ENCODE assay signal across 12 cellular contexts in genomic region chr15:77067691-77068367, GRCh38. TPM values are rescaled to one million over a fixed set of nuclear protein-coding genes. Genes with fewer than 3 reads are reported as not detected.
A peak's percentile ranks its signal among the peaks of the same experiment; 100 is the strongest.
DNase-seq lines count a peak whose midpoint lies in the region; ATAC-seq, FAIRE-seq and TF ChIP-seq lines count a peak whose summit lies in the region.
"Had no signal": no experiment of that assay in that cellular context is flagged by ENCODE, and none has a peak within 500 bp of the region (broad histone marks: within the 10 kb centered on the region; RNA-seq: fewer than 3 reads in every experiment).

No MANE protein-coding gene starts in this region.

- H3K36me3 ChIP-seq in RWPE2 (ENCODE audit: low read depth) (0 out of 2 replicates have a peak, but pooled peaks cover 9% of the 10 kb centered on the region), keratinocyte (ENCODE audit: control insufficient read depth in 2 of 2, extremely low read depth in 1 of 2, insufficient read depth in 2 of 2, low read length in 2 of 2) (no peaks in the 10 kb centered on the region), stomach (no peaks in the 10 kb centered on the region)

- H3K4me3 Mint-ChIP-seq in osteocyte (ENCODE audit: unreplicated experiment) = no peak overlapping the region
- H3K4me3 Mint-ChIP-seq: activated T-helper 1 cell treated with anti-CD3 and anti-CD28 coated beads, Interleukin-12 subunit alpha, Interleukin-12 subunit beta, Interleukin-2, Interleukin-4 antibody, amounts not matched to agents 30 ng/mL and 10 ng/mL and 1 ng/mL, durations not matched to agents 14 hours and 24 hours and 36 hours had no signal

- no peak for TF ChIP-seq POLR2A in stomach (IDR thresholded peaks at IDR 0.05)

- 25 to 42% (median 35%) methylated on average over 3 of the region's 3 CpGs for WGBS in stomach, 5 donors

- no peak for ATAC-seq in RWPE2 (ENCODE audit: low read depth)
- no peak for ATAC-seq in GM19023 (IDR thresholded peaks at IDR 0.05; ENCODE audit: unreplicated experiment)

- FAIRE-seq in keratinocyte (lab: Jason Lieb, UNC) = no peak
- FAIRE-seq: H1 had no signal

- H3K4me3 ChIP-seq in RWPE2 (ENCODE audit: severe bottlenecking) (no peak overlapping the region), keratinocyte (ENCODE audit: control insufficient read depth in 2 of 3, extremely low read depth in 1 of 3, insufficient read depth in 2 of 3, low read depth in 1 of 3, low read length in 3 of 3) (no peak overlapping the region), stomach (no peak overlapping the region)

- H3K9me3 ChIP-seq in RWPE2 (ENCODE audit: severe bottlenecking) = no peaks in the 10 kb centered on the region
- no peaks in the 10 kb centered on the region for H3K9me3 ChIP-seq in keratinocyte (ENCODE audit: control insufficient read depth, low read depth, low read length)
- no peaks in the 10 kb centered on the region for H3K9me3 ChIP-seq in stomach

- TF ChIP-seq EP300 in stomach (IDR thresholded peaks at IDR 0.05) = no peak

- peaks cover 42% of the 10 kb centered on the region for H3K79me2 ChIP-seq in keratinocyte (ENCODE audit: control insufficient read depth, insufficient read depth, low read length)

- H3K27ac ChIP-seq in RWPE2 (ENCODE audit: poor library complexity, severe bottlenecking) (peak overlapping the region; percentile 41), keratinocyte (ENCODE audit: control insufficient read depth, insufficient read depth, low read length) (peak overlapping the region; percentile 3), stomach (peak overlapping the region; percentile 62 to 93 (median 92))

- peak; percentile 78 for DNase-seq in NOMO-1 treated with DMSO at 0.1 percent for 48 hours (lab: John Stamatoyannopoulos, UW; ENCODE audit: unreplicated experiment)
- no peak for DNase-seq in NOMO-1 treated with dmso at 0.1 percent for 144 hours (lab: John Stamatoyannopoulos, UW; ENCODE audit: unreplicated experiment)
- DNase-seq in RWPE2 (ENCODE audit: low spot score) = no peak
- DNase-seq in keratinocyte (ENCODE audit: low read depth, low spot score) = no peak
- DNase-seq in stomach = no peak
- DNase-seq in HuH-7 (ENCODE audit: low spot score) = no peak
- no peak for DNase-seq in osteocyte (ENCODE audit: extremely low spot score, unreplicated experiment)
- DNase-seq: caudate nucleus, NCI-H1092 had no signal

- no peaks in the 10 kb centered on the region for H3K27me3 Mint-ChIP-seq in osteocyte (ENCODE audit: unreplicated experiment)

- H3K9me1 ChIP-seq in keratinocyte (ENCODE audit: control insufficient read depth, extremely low read depth, insufficient read depth, low read length) = no peaks in the 10 kb centered on the region

- peaks cover 48% of the 10 kb centered on the region for H3K4me1 Mint-ChIP-seq in osteocyte (ENCODE audit: unreplicated experiment)

- H3K4me2 ChIP-seq in keratinocyte (ENCODE audit: control insufficient read depth, extremely low read depth, insufficient read depth, low read depth, low read length) = no peak overlapping the region

- dilution Hi-C loops in keratinocyte (cut with MboI; ENCODE audit: extremely low pct_ligation_motif_present, low sequenced_read_pairs) = no loop called here

- no peaks in the 10 kb centered on the region for H4K20me1 ChIP-seq in keratinocyte (ENCODE audit: control insufficient read depth, extremely low read depth, insufficient read depth, low read length)

- no peak overlapping the region for H2AFZ ChIP-seq in keratinocyte (ENCODE audit: control insufficient read depth, low read length)

- H3K9ac ChIP-seq in keratinocyte (ENCODE audit: control insufficient read depth, extremely low read depth, insufficient read depth, low read length) = no peak overlapping the region

- no peaks in the 10 kb centered on the region for H3K27me3 ChIP-seq in RWPE2 (ENCODE audit: insufficient read depth, poor library complexity, severe bottlenecking)
- H3K27me3 ChIP-seq in keratinocyte (ENCODE audit: control insufficient read depth, extremely low read depth, insufficient read depth, low read length) = no peaks in the 10 kb centered on the region
- no peaks in the 10 kb centered on the region for H3K27me3 ChIP-seq in stomach

- H3K9me3 Mint-ChIP-seq in osteocyte (ENCODE audit: unreplicated experiment) = no peaks in the 10 kb centered on the region
- H3K9me3 Mint-ChIP-seq: activated T-helper 1 cell treated with anti-CD3 and anti-CD28 coated beads, Interleukin-12 subunit alpha, Interleukin-12 subunit beta, Interleukin-2, Interleukin-4 antibody, amounts not matched to agents 30 ng/mL and 10 ng/mL and 1 ng/mL, durations not matched to agents 14 hours and 24 hours and 36 hours had no signal

- no peak overlapping the region for H3K27ac Mint-ChIP-seq in osteocyte (ENCODE audit: unreplicated experiment)
- H3K27ac Mint-ChIP-seq: activated T-helper 1 cell treated with anti-CD3 and anti-CD28 coated beads, Interleukin-12 subunit alpha, Interleukin-12 subunit beta, Interleukin-2, Interleukin-4 antibody, amounts not matched to agents 30 ng/mL and 10 ng/mL and 1 ng/mL, durations not matched to agents 14 hours and 24 hours and 36 hours had no signal

- no peak for TF ChIP-seq CTCF in RWPE2 (IDR thresholded peaks at IDR 0.05; ENCODE audit: poor library complexity, severe bottlenecking)
- no peak for TF ChIP-seq CTCF in keratinocyte (optimal IDR thresholded peaks at IDR 0.05 in 1 of 3, IDR thresholded peaks at IDR 0.05 in 1 of 3, conservative IDR thresholded peaks at IDR 0.05 in 1 of 3; ENCODE audit: extremely low read depth in 1 of 3, insufficient read depth in 2 of 3, low read length in 3 of 3)
- TF ChIP-seq CTCF in stomach (IDR thresholded peaks at IDR 0.05) = no peak
- TF ChIP-seq CTCF in osteocyte (IDR thresholded peaks at IDR 0.05) = no peak

- peaks cover 46% of the 10 kb centered on the region for H3K4me1 ChIP-seq in RWPE2 (ENCODE audit: insufficient read depth, poor library complexity, severe bottlenecking)
- H3K4me1 ChIP-seq in keratinocyte (ENCODE audit: control insufficient read depth, extremely low read depth, insufficient read depth, low read length) = peaks cover 32% of the 10 kb centered on the region
- H3K4me1 ChIP-seq in stomach = peaks cover 46 to 79% (median 63%) of the 10 kb centered on the region in 4 donors

- intact Hi-C loops in stomach (cut with DNase I; ENCODE audit: low total_unique reads) = no loop called here

- peaks cover 4% of the 10 kb centered on the region for H3K36me3 Mint-ChIP-seq in osteocyte (ENCODE audit: unreplicated experiment)

RNA-seq across cellular contexts. Expression of gene TSPAN3, which starts 3.1 kb away (rescaled TPM):
- polyA plus RNA-seq in keratinocyte (181 to 210 TPM (median 193 TPM) in 3 replicates), stomach (100 to 1,000 TPM in 1 of 3 donors, 10 to 100 TPM in 2; 48.7 to 100 (median 99.2) TPM)
- polyA plus RNA-seq in keratinocyte (2011; ENCODE audit: low read depth) = 43.6 TPM
- polyA plus RNA-seq in keratinocyte (2011; cell fraction: cytosol; rRNA removed) = 163 and 250 TPM in 2 replicates
- 254 and 268 TPM in 2 replicates for polyA plus RNA-seq in keratinocyte (2011; cell fraction: nucleus; rRNA removed)
- 83.8 and 110 TPM in 2 replicates for polyA plus RNA-seq in keratinocyte (2012; ENCODE audit: low replicate concordance)
- polyA minus RNA-seq in keratinocyte = 82.2 to 214 TPM (median 212 TPM) in 3 replicates
- 106 TPM for polyA minus RNA-seq in keratinocyte (2011; cell fraction: cytosol; rRNA and poly(A)+ RNA removed)
- 82.9 and 145 TPM in 2 replicates for polyA minus RNA-seq in keratinocyte (2011; cell fraction: nucleus; rRNA and poly(A)+ RNA removed)
- total RNA-seq in stomach (100 to 1,000 TPM in 3 of 5 donors, 10 to 100 TPM in 2; 42.9 to 390 (median 143) TPM), osteocyte (262 and 296 TPM in 2 replicates)

Comparison
In these comparisons a context has a peak if more than half of its experiments do, and no peak if none do; other contexts are left out.
1. H3K27ac ChIP-seq: peak in every context shown above with its lines; median percentile 92 in stomach; 41 in RWPE2; 3 in keratinocyte.